Comparison of ENCODE assay signal across 13 cellular contexts in the genomic region with DNA sequence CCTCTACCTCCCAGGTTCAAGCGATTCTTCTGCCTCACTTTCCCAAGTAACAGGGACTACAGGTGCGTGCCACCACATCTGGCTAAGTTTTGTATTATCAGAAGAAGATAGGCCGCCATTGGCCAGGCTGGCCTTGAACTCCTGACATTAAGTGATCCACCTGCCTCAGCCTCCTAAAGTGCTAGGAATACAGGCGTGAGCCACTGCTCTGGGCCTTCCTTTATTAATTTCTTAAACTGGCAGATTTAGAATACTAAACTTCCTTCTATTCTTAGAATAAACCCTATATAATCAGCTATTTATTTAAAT.
DNase-seq lines count a peak whose midpoint lies in the region; ATAC-seq and TF ChIP-seq lines count a peak whose summit lies in the region.
"Had no signal": no experiment of that assay in that cellular context is flagged by ENCODE, and none has a peak within 500 bp of the region (broad histone marks: within the 10 kb centered on the region; RNA-seq: fewer than 3 reads in every experiment).

No MANE protein-coding gene starts in this region.

- H3K9me3 ChIP-seq in lower lobe of right lung: no peaks in the 10 kb centered on the region
- H3K9me3 ChIP-seq: heart right ventricle, Peyer's patch had no signal

- H3K36me3 ChIP-seq in lower lobe of right lung: no peaks in the 10 kb centered on the region
- H3K36me3 ChIP-seq: heart right ventricle, Peyer's patch had no signal

- H3K27me3 ChIP-seq in lower lobe of right lung (ENCODE audit: low read depth): no peaks in the 10 kb centered on the region
- H3K27me3 ChIP-seq: heart right ventricle, Peyer's patch had no signal

- CTCF ChIA-PET in WTC11 (lab: Charles Lee): interaction anchor here (1.9 kb wide), 1 partner anchor 10 kb away, joined by 7 read pairs; a partner anchor contains a TSS

- DNase-seq in stimulated activated naive CD8-positive, alpha-beta T cell treated with anti-CD3 and anti-CD28 coated beads, Interleukin-15, Interleukin-2, amounts not matched to agents 100 U/mL and 50 U/mL, for 24 hours: no peak
- no peak for DNase-seq in WTC11 (ENCODE audit: low spot score)
- DNase-seq in lower lobe of right lung: no peak
- no peak for DNase-seq in SW480 (ENCODE audit: low spot score)
- no peak for DNase-seq in DMS153 (lab: John Stamatoyannopoulos, UW)
- DNase-seq in NCI-H128 (lab: John Stamatoyannopoulos, UW; ENCODE audit: unreplicated experiment): no peak
- no peak for DNase-seq in D341Med (ENCODE audit: low spot score)
- DNase-seq: amniotic stem cell; effector memory CD4-positive, alpha-beta T cell; heart right ventricle had no signal

- peak overlapping the region; percentile 98 for H3K27ac ChIP-seq in lower lobe of right lung
- H3K27ac ChIP-seq: VCaP had no signal

- H3K4me3 ChIP-seq in lower lobe of right lung: no peak overlapping the region

- no peak for ATAC-seq in stimulated activated naive CD8-positive, alpha-beta T cell treated with anti-CD3 and anti-CD28 coated beads, Interleukin-15, Interleukin-2, amounts not matched to agents 100 U/mL and 50 U/mL, for 24 hours
- no peak for ATAC-seq in WTC11
- no peak for ATAC-seq in lower lobe of right lung
- ATAC-seq: heart right ventricle had no signal

- H3K4me3 Mint-ChIP-seq in stimulated activated naive CD8-positive, alpha-beta T cell treated with anti-CD3 and anti-CD28 coated beads, Interleukin-15, Interleukin-2, amounts not matched to agents 100 ng/mL and 50 ng/mL, for 24 hours: peak overlapping the region; percentile 96
- peak overlapping the region; percentile 41 for H3K4me3 Mint-ChIP-seq in WTC11

- H3K27me3 Mint-ChIP-seq in stimulated activated naive CD8-positive, alpha-beta T cell treated with anti-CD3 and anti-CD28 coated beads, Interleukin-15, Interleukin-2, amounts not matched to agents 100 ng/mL and 50 ng/mL, for 24 hours: no peaks in the 10 kb centered on the region
- H3K27me3 Mint-ChIP-seq in WTC11 (ENCODE audit: low read depth): no peaks in the 10 kb centered on the region; the same call in 1 of the 2 replicates

- peak overlapping the region; percentile 83 for H3K27ac Mint-ChIP-seq in stimulated activated naive CD8-positive, alpha-beta T cell treated with anti-CD3 and anti-CD28 coated beads, Interleukin-15, Interleukin-2, amounts not matched to agents 100 ng/mL and 50 ng/mL, for 24 hours
- H3K27ac Mint-ChIP-seq in WTC11: no peak overlapping the region

- intact Hi-C loops in lower lobe of right lung (cut with DNase I): no loop called here

- peaks cover 20% of the 10 kb centered on the region for H3K4me1 ChIP-seq in lower lobe of right lung

- no peaks in the 10 kb centered on the region for H3K36me3 Mint-ChIP-seq in stimulated activated naive CD8-positive, alpha-beta T cell treated with anti-CD3 and anti-CD28 coated beads, Interleukin-15, Interleukin-2, amounts not matched to agents 100 ng/mL and 50 ng/mL, for 24 hours (ENCODE audit: low read depth)
- H3K36me3 Mint-ChIP-seq in WTC11: no peaks in the 10 kb centered on the region

- H3K9me3 Mint-ChIP-seq in stimulated activated naive CD8-positive, alpha-beta T cell treated with anti-CD3 and anti-CD28 coated beads, Interleukin-15, Interleukin-2, amounts not matched to agents 100 ng/mL and 50 ng/mL, for 24 hours: no peaks in the 10 kb centered on the region
- H3K9me3 Mint-ChIP-seq in WTC11: no peaks in the 10 kb centered on the region

- TF ChIP-seq CTCF in WTC11 (IDR thresholded peaks at IDR 0.05) (no peak), lower lobe of right lung (IDR thresholded peaks at IDR 0.05) (no peak)

- peaks cover 57% of the 10 kb centered on the region for H3K4me1 Mint-ChIP-seq in stimulated activated naive CD8-positive, alpha-beta T cell treated with anti-CD3 and anti-CD28 coated beads, Interleukin-15, Interleukin-2, amounts not matched to agents 100 ng/mL and 50 ng/mL, for 24 hours (ENCODE audit: low read depth)
- peaks cover 29% of the 10 kb centered on the region for H3K4me1 Mint-ChIP-seq in WTC11

- POLR2A ChIA-PET in WTC11 (lab: Charles Lee): interaction anchor here (0.6 to 3.3 kb wide), 8 partner anchors 10 to 51 kb away, joined by 3 to 49 read pairs (median 18); a partner anchor contains a TSS

TF ChIP-seq in WTC11, 78 proteins besides CTCF, POLR2A, EP300 and RAD21 (continues in another document):
- TF ChIP-seq NR2C2 (CRISPR knock-in tag; IDR thresholded peaks at IDR 0.05) (no peak), ZNF263 (CRISPR knock-in tag; IDR thresholded peaks at IDR 0.05; ENCODE audit: low read depth) (no peak), ZNF232 (CRISPR knock-in tag; IDR thresholded peaks at IDR 0.05) (no peak), PRDM15 (CRISPR knock-in tag; IDR thresholded peaks at IDR 0.05) (no peak), ERG (CRISPR knock-in tag; IDR thresholded peaks at IDR 0.05) (no peak), TEAD1 (CRISPR knock-in tag; IDR thresholded peaks at IDR 0.05) (no peak), RORB (CRISPR knock-in tag; IDR thresholded peaks at IDR 0.05) (no peak), SOX15 (CRISPR knock-in tag; IDR thresholded peaks at IDR 0.05) (no peak)
- TF ChIP-seq, protein P1, sequence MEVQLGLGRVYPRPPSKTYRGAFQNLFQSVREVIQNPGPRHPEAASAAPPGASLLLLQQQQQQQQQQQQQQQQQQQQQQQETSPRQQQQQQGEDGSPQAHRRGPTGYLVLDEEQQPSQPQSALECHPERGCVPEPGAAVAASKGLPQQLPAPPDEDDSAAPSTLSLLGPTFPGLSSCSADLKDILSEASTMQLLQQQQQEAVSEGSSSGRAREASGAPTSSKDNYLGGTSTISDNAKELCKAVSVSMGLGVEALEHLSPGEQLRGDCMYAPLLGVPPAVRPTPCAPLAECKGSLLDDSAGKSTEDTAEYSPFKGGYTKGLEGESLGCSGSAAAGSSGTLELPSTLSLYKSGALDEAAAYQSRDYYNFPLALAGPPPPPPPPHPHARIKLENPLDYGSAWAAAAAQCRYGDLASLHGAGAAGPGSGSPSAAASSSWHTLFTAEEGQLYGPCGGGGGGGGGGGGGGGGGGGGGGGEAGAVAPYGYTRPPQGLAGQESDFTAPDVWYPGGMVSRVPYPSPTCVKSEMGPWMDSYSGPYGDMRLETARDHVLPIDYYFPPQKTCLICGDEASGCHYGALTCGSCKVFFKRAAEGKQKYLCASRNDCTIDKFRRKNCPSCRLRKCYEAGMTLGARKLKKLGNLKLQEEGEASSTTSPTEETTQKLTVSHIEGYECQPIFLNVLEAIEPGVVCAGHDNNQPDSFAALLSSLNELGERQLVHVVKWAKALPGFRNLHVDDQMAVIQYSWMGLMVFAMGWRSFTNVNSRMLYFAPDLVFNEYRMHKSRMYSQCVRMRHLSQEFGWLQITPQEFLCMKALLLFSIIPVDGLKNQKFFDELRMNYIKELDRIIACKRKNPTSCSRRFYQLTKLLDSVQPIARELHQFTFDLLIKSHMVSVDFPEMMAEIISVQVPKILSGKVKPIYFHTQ (CRISPR knock-in tag; IDR thresholded peaks at IDR 0.05): no peak
